Comparison of ENCODE assay signal across 27 cellular contexts in the genomic region with DNA sequence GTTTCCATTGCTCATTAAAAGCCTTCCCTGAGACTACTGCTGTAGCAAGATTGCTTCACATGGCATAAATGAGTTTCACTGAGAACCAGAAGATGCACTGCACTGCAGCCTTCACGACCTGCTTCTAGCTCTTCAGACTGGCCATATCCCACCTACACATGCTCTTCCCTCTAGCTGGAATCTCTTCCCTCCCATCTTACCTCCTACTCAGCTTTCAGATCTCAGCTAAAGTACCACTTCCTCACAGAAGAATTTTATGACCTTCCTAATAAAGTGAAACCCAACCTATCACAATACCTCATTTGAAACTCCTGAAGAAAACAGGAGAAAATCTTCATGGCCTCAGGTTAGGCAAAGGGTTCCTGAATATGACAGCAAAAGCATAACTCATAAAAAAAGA.
"Had no signal": no experiment of that assay in that cellular context is flagged by ENCODE, and none has a peak within 500 bp of the region (broad histone marks: within the 10 kb centered on the region; RNA-seq: fewer than 3 reads in every experiment).

No MANE protein-coding gene starts in this region.

- H3K9me3 ChIP-seq: adrenal gland had no signal

- H3K36me3 ChIP-seq: adrenal gland had no signal

- DNase-seq: activated CD4-positive, alpha-beta T cell treated with anti-CD3 and anti-CD28 coated beads for 36 hours; activated CD4-positive, alpha-beta T cell treated with anti-CD3 and anti-CD28 coated beads, Interleukin-2, amount 50 U/mL, for 4 hours; activated CD8-positive, alpha-beta memory T cell treated with anti-CD3 and anti-CD28 coated beads, Interleukin-2, amount 50 U/mL, for 48 hours; activated CD8-positive, alpha-beta T cell treated with anti-CD3 and anti-CD28 coated beads, Interleukin-2, amount 10 ng/mL, durations not matched to agents 7 days and 5 days; activated naive CD4-positive, alpha-beta T cell treated with anti-CD3 and anti-CD28 coated beads, Interleukin-2, amount 50 U/mL, for 16 hours; activated naive CD8-positive, alpha-beta T cell treated with anti-CD3 and anti-CD28 coated beads, Interleukin-2, amount 10 ng/mL, durations not matched to agents 7 days and 5 days; activated T-cell treated with anti-CD3 and anti-CD28 coated beads, Interleukin-2, amount 50 U/mL, for 1 hour; adrenal gland; anterior cingulate cortex; caudate nucleus; MM.1S; NCI-H1105 treated with DMSO at 0.1 percent for 48 hours; NCI-H1436 treated with DMSO at 0.1 percent for 48 hours; NCI-H187; NCI-H2081; NCI-H2171; NCI-H345; NCI-H510A; NCI-H526 treated with DMSO at 0.1 percent for 48 hours; NK-92 treated with Interleukin-12 subunit alpha and Interleukin-12 subunit beta, amount 100 ng/mL, for 24 hours; RPMI8226; T-cell; T-helper 2 cell; T1000 had no signal

- H3K27me3 ChIP-seq: adrenal gland had no signal

- H3K4me1 ChIP-seq: adrenal gland had no signal

- FAIRE-seq: TTC549 had no signal

- H3K27ac ChIP-seq: adrenal gland, SK-N-MC, VCaP had no signal

- H3K4me3 ChIP-seq: adrenal gland, SK-N-MC had no signal
